8 cellular contexts compared by ENCODE assay signal in genomic region chr2:64768426-64769033, GRCh38.
DNase-seq lines count a peak whose midpoint lies in the region; ATAC-seq and TF ChIP-seq lines count a peak whose summit lies in the region.

No MANE protein-coding gene starts in this region.

- peak overlapping the region; percentile 83 to 95 for H3K27ac Mint-ChIP-seq in effector memory CD8-positive, alpha-beta T cell

- H3K9me3 ChIP-seq in NT2/D1 (ENCODE audit: insufficient read depth, low read length) (no peaks in the 10 kb centered on the region), neuron (ENCODE audit: low read length) (no peaks in the 10 kb centered on the region)

- peak overlapping the region; percentile 82 for H3K4me3 ChIP-seq in GM12864 (ENCODE audit: low read depth, low read length)
- H3K4me3 ChIP-seq in NT2/D1 (ENCODE audit: insufficient read length, low read depth) = peak overlapping the region; percentile 34
- H3K4me3 ChIP-seq in neuron (ENCODE audit: low read length) = peak overlapping the region; percentile 56

- H3K36me3 Mint-ChIP-seq in effector memory CD8-positive, alpha-beta T cell (ENCODE audit: insufficient read depth) = peaks cover 8% of the 10 kb centered on the region

- no peak for ATAC-seq in effector memory CD8-positive, alpha-beta T cell (replicated peaks)
- no peak for ATAC-seq in HG02981 (IDR thresholded peaks at IDR 0.05; ENCODE audit: unreplicated experiment)

- H3K9ac ChIP-seq in NT2/D1 (ENCODE audit: insufficient read length, low read depth) = peak overlapping the region; percentile 76

- no peak for TF ChIP-seq CTCF in GM12864 (IDR thresholded peaks at IDR 0.05; ENCODE audit: low read depth, low read length, missing control alignments)

- H3K9me3 Mint-ChIP-seq in effector memory CD8-positive, alpha-beta T cell = no peaks in the 10 kb centered on the region

- no peaks in the 10 kb centered on the region for H3K36me3 ChIP-seq in NT2/D1 (ENCODE audit: insufficient read depth, insufficient read length, low read length)
- no peaks in the 10 kb centered on the region for H3K36me3 ChIP-seq in neuron (ENCODE audit: insufficient read depth, low read length)

- H3K27me3 ChIP-seq in NT2/D1 (ENCODE audit: insufficient read depth, insufficient read length) (peaks cover 16% of the 10 kb centered on the region), neuron (ENCODE audit: insufficient read depth, low read length) (peaks cover under 1% of the 10 kb centered on the region)

- H3K4me1 ChIP-seq in NT2/D1 (ENCODE audit: insufficient read depth, insufficient read length) = peaks cover 9% of the 10 kb centered on the region
- peaks cover 13% of the 10 kb centered on the region for H3K4me1 ChIP-seq in neuron (ENCODE audit: insufficient read depth, low read length)

- peak overlapping the region; percentile 92 for H3K4me3 Mint-ChIP-seq in effector memory CD8-positive, alpha-beta T cell

- no peak for DNase-seq in GM12864 (ENCODE audit: low read depth)
- no peak for DNase-seq in NT2/D1 (ENCODE audit: low read depth, low spot score)
- no peak for DNase-seq in effector memory CD8-positive, alpha-beta T cell
- no peak for DNase-seq in occipital lobe (lab: John Stamatoyannopoulos, UW)
- no peak for DNase-seq in RPMI8226
- DNase-seq in AG08395 (ENCODE audit: low spot score) = no peak

- H3K27me3 Mint-ChIP-seq in effector memory CD8-positive, alpha-beta T cell = no peaks in the 10 kb centered on the region

- peaks cover 11 to 15% of the 10 kb centered on the region in 2 donors for H3K4me1 Mint-ChIP-seq in effector memory CD8-positive, alpha-beta T cell (ENCODE audit: low read depth in 2 of 2)

- peak overlapping the region; percentile 96 for H2AFZ ChIP-seq in neuron (ENCODE audit: low read depth, low read length)
